Comparison of ENCODE assay signal across 1 cellular context in the genomic region with DNA sequence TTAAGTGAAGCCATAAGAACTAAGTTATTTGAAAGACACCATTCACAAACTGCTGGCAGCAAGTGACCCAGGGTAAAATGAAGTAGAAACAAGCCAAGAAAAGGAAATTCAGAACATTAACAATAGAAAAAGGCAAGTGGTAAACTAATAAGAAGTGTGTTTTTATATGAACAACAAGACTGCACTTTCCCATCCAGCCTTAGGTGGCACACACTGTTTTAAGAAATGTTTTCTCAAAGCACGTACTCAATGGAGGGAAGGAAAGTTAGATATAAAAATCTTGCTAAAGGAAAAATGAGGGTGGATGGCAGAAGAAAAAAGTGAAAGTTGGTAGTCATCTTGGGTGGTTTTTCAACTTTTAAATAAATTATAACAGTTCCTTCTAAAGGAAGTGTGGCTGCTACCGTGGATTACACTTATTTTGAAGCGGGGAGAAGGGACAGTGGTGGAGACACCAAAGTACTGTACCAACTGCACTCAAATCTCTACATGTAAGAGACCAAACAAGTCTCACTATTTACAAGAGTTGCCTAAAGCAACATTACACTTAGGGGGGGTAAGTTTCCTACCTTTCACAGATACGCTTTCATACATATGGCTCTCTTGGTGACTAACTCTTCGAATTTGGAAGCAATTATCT.
TF ChIP-seq lines count a peak whose summit lies in the region.

No MANE protein-coding gene starts in this region.

TF ChIP-seq in GM12878, 131 proteins besides CTCF, POLR2A, EP300 and RAD21:
- no peak for TF ChIP-seq MEF2A (IDR thresholded peaks at IDR 0.05; ENCODE audit: insufficient read depth, low read depth, low read length)
- no peak for TF ChIP-seq NRF1 (conservative IDR thresholded peaks at IDR 0.05; ENCODE audit: low read depth, low read length)
- no peak for TF ChIP-seq TCF3 (IDR thresholded peaks at IDR 0.05; ENCODE audit: borderline replicate concordance, insufficient read depth, low read depth, low read length)
- TF ChIP-seq CBX3 (IDR thresholded peaks at IDR 0.05; ENCODE audit: borderline replicate concordance, low read depth) = no peak
- TF ChIP-seq TAF1 (IDR thresholded peaks at IDR 0.05; ENCODE audit: borderline replicate concordance, low read depth, low read length) = no peak
- TF ChIP-seq NR2F1 (conservative IDR thresholded peaks at IDR 0.05) = no peak
TF ChIP-seq in GM12878: peak in this region for 0.
